Comparison of ENCODE assay signal across 1 cellular context in genomic region chr11:119057000-119057769, GRCh38.
TF ChIP-seq lines count a peak whose summit lies in the region.

HYOU1 (minus strand) TSS chr11:119057205; CDS start chr11:119056160, 1,045 bp downstream.

TF ChIP-seq in GM12878, 131 proteins besides CTCF, POLR2A, EP300 and RAD21 (continued from another document and continues in another):
- TF ChIP-seq REST (IDR thresholded peaks at IDR 0.05; ENCODE audit: low read depth, low read length) (no peak), RBBP5 (conservative IDR thresholded peaks at IDR 0.05) (no peak), PML (IDR thresholded peaks at IDR 0.05; ENCODE audit: low read length) (peak; percentile 87), YY1 (IDR thresholded peaks at IDR 0.05; ENCODE audit: low read depth, low read length) (0 out of 2 replicates have a peak, but pooled peaks have one; percentile 14), STAT1 (conservative IDR thresholded peaks at IDR 0.05) (no peak), RELA (IDR thresholded peaks at IDR 0.05; ENCODE audit: borderline replicate concordance, partially characterized antibody) (peak; percentile 52), SUPT20H (IDR thresholded peaks at IDR 0.05; ENCODE audit: borderline replicate concordance, control insufficient read depth, low read depth, low read length) (no peak), SIN3A (IDR thresholded peaks at IDR 0.05; ENCODE audit: low read depth, low read length) (peak; percentile 17; the same call in 1 of the 2 replicates), MTA3 (IDR thresholded peaks at IDR 0.05; ENCODE audit: borderline replicate concordance, low read length) (no peak), ASH2L (IDR thresholded peaks at IDR 0.05; ENCODE audit: borderline replicate concordance, low read depth) (no peak), GABPA (IDR thresholded peaks at IDR 0.05; ENCODE audit: low read depth) (no peak), MTA2 (IDR thresholded peaks at IDR 0.05; ENCODE audit: low read depth) (no peak), PRDM15 (CRISPR knock-in tag; IDR thresholded peaks at IDR 0.05) (no peak), PKNOX1 (IDR thresholded peaks at IDR 0.05) (no peak; the same call in 1 of the 2 replicates), ZBED1 (IDR thresholded peaks at IDR 0.05; ENCODE audit: borderline replicate concordance) (no peak), ETV6 (conservative IDR thresholded peaks at IDR 0.05 in 1 of 2, IDR thresholded peaks at IDR 0.05 in 1 of 2; ENCODE audit: borderline replicate concordance in 1 of 2, low read depth in 1 of 2) (no peak), NRF1 (conservative IDR thresholded peaks at IDR 0.05; ENCODE audit: low read depth, low read length) (peak; percentile 27; the same call in 1 of the 2 replicates), ZNF592 (IDR thresholded peaks at IDR 0.05) (no peak), ZBTB4 (CRISPR knock-in tag; IDR thresholded peaks at IDR 0.05) (no peak), CEBPZ (IDR thresholded peaks at IDR 0.05; ENCODE audit: low read depth, low read length) (no peak), MXI1 (IDR thresholded peaks at IDR 0.05; ENCODE audit: low read depth, low read length) (peak; percentile 51; the same call in 1 of the 2 replicates), FOXM1 (IDR thresholded peaks at IDR 0.05; ENCODE audit: low read depth, low read length) (no peak), HDAC6 (IDR thresholded peaks at IDR 0.05; ENCODE audit: unreplicated experiment) (no peak), SMAD1 (IDR thresholded peaks at IDR 0.05; ENCODE audit: low read depth, partially characterized antibody) (no peak), TBL1XR1 (IDR thresholded peaks at IDR 0.05; ENCODE audit: low read depth, low read length) (no peak), BCLAF1 (IDR thresholded peaks at IDR 0.05) (peak; percentile 73; the same call in 1 of the 2 replicates)
